23 cellular contexts compared by ENCODE assay signal in the genomic region with DNA sequence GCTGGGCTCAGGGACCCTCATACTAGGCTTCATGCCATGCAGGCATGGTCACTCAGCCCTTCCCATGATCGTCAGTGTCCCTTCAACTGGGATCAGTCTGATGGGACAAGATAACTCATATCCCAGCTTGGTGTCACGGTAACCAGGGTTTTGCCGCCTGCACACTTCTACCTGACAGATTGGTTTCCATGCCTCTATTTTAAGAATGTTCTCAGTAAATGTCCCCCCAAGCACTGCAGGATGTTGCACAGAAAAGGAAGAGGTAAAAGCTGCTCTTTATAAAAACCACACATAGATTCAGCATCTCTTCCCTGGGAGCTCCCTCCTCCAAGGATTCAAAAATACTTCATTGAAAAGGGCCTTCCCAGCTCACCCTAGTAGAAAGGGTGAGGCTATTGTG. TPM values are rescaled to one million over a fixed set of nuclear protein-coding genes. Genes with fewer than 3 reads are reported as not detected.
DNase-seq lines count a peak whose midpoint lies in the region; ATAC-seq and TF ChIP-seq lines count a peak whose summit lies in the region.
"Had no signal": no experiment of that assay in that cellular context is flagged by ENCODE, and none has a peak within 500 bp of the region (broad histone marks: within the 10 kb centered on the region; RNA-seq: fewer than 3 reads in every experiment).

No MANE protein-coding gene starts in this region.

- no peak overlapping the region for H3K23ac ChIP-seq in H9 (ENCODE audit: insufficient read length, low read depth, low read length)

- H3K4me3 Mint-ChIP-seq in H9 (no peak overlapping the region), MCF 10A (ENCODE audit: unreplicated experiment) (no peak overlapping the region)
- H3K4me3 Mint-ChIP-seq: CD14-positive monocyte; CD4-positive, alpha-beta memory T cell; CD4-positive, CD25-positive, alpha-beta regulatory T cell; CD8-positive, alpha-beta memory T cell had no signal

- DNase-seq in H9 (no peak), head of caudate nucleus (peak in 23 of 42 donors; percentile 9 to 75 (median 37)), putamen (ENCODE audit: low spot score) (peak; percentile 65), NCI-H2171 (lab: John Stamatoyannopoulos, UW) (no peak), MCF 10A (ENCODE audit: unreplicated experiment) (no peak)
- DNase-seq: 8988T; ACHN; BE2C; CD4-positive, alpha-beta memory T cell; CD4-positive, CD25-positive, alpha-beta regulatory T cell; CD8-positive, alpha-beta memory T cell; COR-L47; DMS 273 treated with DMSO at 0.1 percent for 48 hours; DMS153; DMS53; DMS79; DND-41; EL; GF-D8 had no signal

- H3K27ac Mint-ChIP-seq in H9 (no peak overlapping the region), MCF 10A (ENCODE audit: low read depth, unreplicated experiment) (no peak overlapping the region)
- H3K27ac Mint-ChIP-seq: CD14-positive monocyte; CD4-positive, alpha-beta memory T cell; CD4-positive, CD25-positive, alpha-beta regulatory T cell; CD8-positive, alpha-beta memory T cell had no signal

- H4K20me1 ChIP-seq in H9 (ENCODE audit: control insufficient read depth, insufficient read depth, insufficient read length) = no peaks in the 10 kb centered on the region
- H4K20me1 ChIP-seq: BLaER1 had no signal

- H2BK120ac ChIP-seq in H9 (ENCODE audit: low read depth, low read length, poor library complexity, severe bottlenecking) = no peak overlapping the region

- H2BK15ac ChIP-seq in H9 (ENCODE audit: low read depth, low read length) = no peak overlapping the region

- no peak overlapping the region for H3K18ac ChIP-seq in H9 (ENCODE audit: insufficient read length, low read depth, low read length)

- H3K9ac ChIP-seq in H9 (ENCODE audit: extremely low read depth, insufficient read length, low read length) = no peak overlapping the region
- H3K9ac ChIP-seq: BLaER1 had no signal

- intact Hi-C loops in head of caudate nucleus (cut with DNase I) = no loop called here
- intact Hi-C loops in MCF 10A (cut with micrococcal nuclease) = no loop called here

- no peak overlapping the region for H3T11ph ChIP-seq in H9 (ENCODE audit: low read length)

- H4K8ac ChIP-seq in H9 (replicated peaks; ENCODE audit: insufficient read length, low read depth, low read length) = no peak overlapping the region

- H3K79me1 ChIP-seq in H9 (ENCODE audit: insufficient read depth, low read depth, low read length, poor library complexity, severe bottlenecking) = no peaks in the 10 kb centered on the region

- no peak overlapping the region for H2AK5ac ChIP-seq in H9 (ENCODE audit: insufficient read length, low read length)

- H4K91ac ChIP-seq in H9 (ENCODE audit: insufficient read length, low read depth, low read length) = no peak overlapping the region

- H3K36me3 Mint-ChIP-seq in H9 (ENCODE audit: insufficient read depth in 1 of 3, low read depth in 3 of 3) (no peaks in the 10 kb centered on the region), MCF 10A (ENCODE audit: insufficient read depth, unreplicated experiment) (no peaks in the 10 kb centered on the region)
- H3K36me3 Mint-ChIP-seq: CD14-positive monocyte; CD4-positive, alpha-beta memory T cell; CD4-positive, CD25-positive, alpha-beta regulatory T cell had no signal

- no peaks in the 10 kb centered on the region for H3K4me1 Mint-ChIP-seq in H9
- H3K4me1 Mint-ChIP-seq in MCF 10A (ENCODE audit: insufficient read depth, unreplicated experiment) = no peaks in the 10 kb centered on the region
- H3K4me1 Mint-ChIP-seq: CD14-positive monocyte; CD4-positive, CD25-positive, alpha-beta regulatory T cell; CD8-positive, alpha-beta memory T cell had no signal

- no peak overlapping the region for H2AFZ ChIP-seq in H9 (ENCODE audit: low read length)

- no peak overlapping the region for H3K27ac ChIP-seq in H9 (ENCODE audit: insufficient read length, low read depth, low read length)
- H3K27ac ChIP-seq: BLaER1 had no signal

- H3K56ac ChIP-seq in H9 (ENCODE audit: insufficient read length, low read depth, low read length) = no peak overlapping the region

- H2BK12ac ChIP-seq in H9 (ENCODE audit: insufficient read length, low read depth, low read length) = no peak overlapping the region

- H3K4me2 ChIP-seq in H9 (ENCODE audit: insufficient read depth, insufficient read length, low read length) = no peak overlapping the region
- H3K4me2 ChIP-seq: BLaER1 had no signal

- no peaks in the 10 kb centered on the region for H3K79me2 ChIP-seq in H9 (ENCODE audit: insufficient read depth, low read length)

- no TSS peak for BruUV-seq in MCF 10A (replicated peaks; lab: Mats Ljungman, UMichigan)

- TF ChIP-seq CTCF in H9 (conservative IDR thresholded peaks at IDR 0.05) = no peak
- TF ChIP-seq CTCF in MCF 10A (IDR thresholded peaks at IDR 0.05; ENCODE audit: unreplicated experiment) = no peak

- peaks cover 24% of the 10 kb centered on the region for H3K27me3 Mint-ChIP-seq in H9 (ENCODE audit: low read depth)
- no peaks in the 10 kb centered on the region for H3K27me3 Mint-ChIP-seq in MCF 10A (ENCODE audit: insufficient read depth, unreplicated experiment)

- H3K9me3 Mint-ChIP-seq in H9 (peaks cover 0 to 7% of the 10 kb centered on the region in 2 experiments; a peak in 2 of 5 replicates), MCF 10A (ENCODE audit: unreplicated experiment) (peaks cover 29% of the 10 kb centered on the region)

- no CpG with 5 or more reads among the region's 3 CpGs for WGBS in H9 (ENCODE audit: extremely low coverage, insufficient read length, low lambda C conversion rate)

- CTCF ChIA-PET in MCF 10A (lab: Yijun Ruan, JAX) = interaction anchor here (1.0 to 1.2 kb wide), 3 partner anchors 10 to 58 kb away, joined by 4 read pairs; no protein-coding TSS in a partner anchor

- no peak overlapping the region for H2BK5ac ChIP-seq in H9 (ENCODE audit: insufficient read length, low read length)

- H3K14ac ChIP-seq in H9 (ENCODE audit: insufficient read depth, low read length) = peak overlapping the region; percentile 8; the same call in 1 of the 2 replicates

- H2BK20ac ChIP-seq in H9 (ENCODE audit: low read depth, low read length, poor library complexity, severe bottlenecking) = no peak overlapping the region

- H3K9me3 ChIP-seq in H9 (ENCODE audit: control insufficient read depth, low read depth, low read length) = no peaks in the 10 kb centered on the region
- H3K9me3 ChIP-seq: BE2C had no signal

- no peak for ATAC-seq in GM19351 (IDR thresholded peaks at IDR 0.05; ENCODE audit: unreplicated experiment)

- H3K23me2 ChIP-seq in H9 (ENCODE audit: insufficient read length, low read depth, low read length, poor library complexity, severe bottlenecking) = no peaks in the 10 kb centered on the region

- no peaks in the 10 kb centered on the region for H3K27me3 ChIP-seq in H9 (ENCODE audit: insufficient read depth, low read length)
- H3K27me3 ChIP-seq: BE2C, BLaER1 had no signal

- POLR2A ChIA-PET in MCF 10A (lab: Yijun Ruan, JAX) = no interaction called here

- H4K5ac ChIP-seq in H9 (ENCODE audit: insufficient read length, low read depth, low read length) = no peak overlapping the region

- no peaks in the 10 kb centered on the region for H3K4me1 ChIP-seq in H9 (ENCODE audit: insufficient read depth, low read length)
- H3K4me1 ChIP-seq: BE2C had no signal

- H3K4ac ChIP-seq in H9 (ENCODE audit: low read depth, low read length) = no peak overlapping the region

RNA-seq across cellular contexts. Expression of gene SLIT3, which starts 56.1 kb away (rescaled TPM):
- total RNA-seq in H9 (2021) (0.75 and 0.92 TPM in 2 replicates), MCF 10A (2022) (0.34 and 0.89 TPM in 2 replicates)
- total RNA-seq: A673; CD4-positive, alpha-beta memory T cell; CD4-positive, CD25-positive, alpha-beta regulatory T cell had no signal

Comparison
In these comparisons a context has a peak if more than half of its experiments do, and no peak if none do; other contexts are left out.
1. DNase-seq: peak in head of caudate nucleus (23 of 42) and putamen (single experiment); none in H9 (single experiment), NCI-H2171 (single experiment) and MCF 10A (single experiment).